1 cellular context compared by ENCODE assay signal in the genomic region with DNA sequence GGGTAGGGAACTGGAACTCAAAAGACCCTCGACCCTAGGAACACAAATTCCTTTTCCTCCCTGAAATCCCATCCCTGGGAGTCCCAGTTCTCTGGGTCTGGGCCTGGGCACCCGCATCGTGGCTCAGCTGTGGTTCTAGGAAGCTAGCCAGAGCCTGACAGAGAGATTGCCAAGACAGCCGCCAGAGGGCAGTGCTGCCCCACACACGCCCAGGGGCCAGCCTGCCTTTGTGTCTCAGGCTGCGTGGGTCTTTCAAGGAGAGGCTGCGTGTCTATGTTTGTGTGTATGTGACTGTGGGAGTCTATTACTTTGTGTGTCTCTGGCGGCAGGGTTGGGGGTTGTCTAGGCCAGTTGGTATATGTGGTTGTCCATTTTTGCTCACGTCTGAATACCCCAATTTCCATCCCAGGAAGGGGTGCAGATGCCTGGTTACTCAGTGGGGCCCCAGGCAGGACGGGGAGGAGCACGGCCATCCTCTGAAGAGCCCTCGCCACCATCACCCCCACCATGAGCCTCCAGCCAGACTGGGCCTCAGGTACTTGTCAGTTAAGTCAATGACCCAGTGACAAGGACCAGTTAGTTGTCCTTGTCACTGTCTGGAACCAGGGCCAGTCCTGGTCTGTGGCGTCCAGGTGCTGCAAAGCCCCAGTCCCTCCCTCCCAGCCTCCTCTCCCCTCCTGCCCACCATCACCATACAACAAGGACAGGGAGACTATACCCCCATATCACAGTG.
A peak's percentile ranks its signal among the peaks of the same experiment; 100 is the strongest.
TF ChIP-seq lines count a peak whose summit lies in the region.

No MANE protein-coding gene starts in this region.

TF ChIP-seq in GM12878, 131 proteins besides CTCF, POLR2A, EP300 and RAD21:
- TF ChIP-seq RUNX3 (IDR thresholded peaks at IDR 0.05; ENCODE audit: low read length) (0 out of 2 replicates have a peak, but pooled peaks have one; percentile 10), RELA (IDR thresholded peaks at IDR 0.05; ENCODE audit: borderline replicate concordance, partially characterized antibody) (peak; percentile 36), SMC3 (IDR thresholded peaks at IDR 0.05; ENCODE audit: borderline replicate concordance, low read length) (peak; percentile 99), YY1 (IDR thresholded peaks at IDR 0.05; ENCODE audit: low read depth, low read length) (peak; percentile 54; the same call in 1 of the 2 replicates), RFX5 (IDR thresholded peaks at IDR 0.05; ENCODE audit: low read depth, low read length) (no peak)
- TF ChIP-seq, protein P1, sequence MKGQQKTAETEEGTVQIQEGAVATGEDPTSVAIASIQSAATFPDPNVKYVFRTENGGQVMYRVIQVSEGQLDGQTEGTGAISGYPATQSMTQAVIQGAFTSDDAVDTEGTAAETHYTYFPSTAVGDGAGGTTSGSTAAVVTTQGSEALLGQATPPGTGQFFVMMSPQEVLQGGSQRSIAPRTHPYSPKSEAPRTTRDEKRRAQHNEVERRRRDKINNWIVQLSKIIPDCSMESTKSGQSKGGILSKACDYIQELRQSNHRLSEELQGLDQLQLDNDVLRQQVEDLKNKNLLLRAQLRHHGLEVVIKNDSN (IDR thresholded peaks at IDR 0.05; ENCODE audit: borderline replicate concordance, extremely low read length, insufficient read depth, low read depth, low read length), result no peak
